ENCODE assay signal across 29 cellular contexts in genomic region chr3:63950698-63951097, GRCh38. TPM values are rescaled to one million over a fixed set of nuclear protein-coding genes. Genes with fewer than 3 reads are reported as not detected.
DNase-seq lines count a peak whose midpoint lies in the region; ATAC-seq and TF ChIP-seq lines count a peak whose summit lies in the region.
"Had no signal": no experiment of that assay in that cellular context is flagged by ENCODE, and none has a peak within 500 bp of the region (broad histone marks: within the 10 kb centered on the region; RNA-seq: fewer than 3 reads in every experiment).

No MANE protein-coding gene starts in this region.

- DNase-seq in CD4-positive, CD25-positive, alpha-beta regulatory T cell, result no peak
- DNase-seq in EH (ENCODE audit: low read depth), result peak; percentile 10
- no peak for DNase-seq in T-cell
- no peak for DNase-seq in naive thymus-derived CD4-positive, alpha-beta T cell
- DNase-seq in retina, result no peak
- DNase-seq in kidney glomerular epithelial cell (lab: John Stamatoyannopoulos, UW), result no peak
- DNase-seq in suprapubic skin (ENCODE audit: low spot score in 2 of 2), result no peak
- DNase-seq: C1 segment of cervical spinal cord; central memory CD4-positive, alpha-beta T cell; dermis blood vessel endothelial cell; left ventricle myocardium inferior; NCI-H1048; NCI-H187; NCI-H2171 treated with DMSO at 0.1 percent for 48 hours; NCI-H510A treated with DMSO at 0.1 percent for 48 hours; NK-92 treated with Interleukin-12 subunit alpha and Interleukin-12 subunit beta, amount 100 ng/mL, for 24 hours; PC-3; right lobe of liver; stimulated activated CD4-positive, alpha-beta T cell treated with anti-CD3 and anti-CD28 coated beads, Interleukin-12 subunit alpha, Interleukin-12 subunit beta, amount 100 ng/mL, for 4 hours; stimulated activated CD4-positive, alpha-beta T cell treated with anti-CD3 and anti-CD28 coated beads, Interleukin-4, amount 100 ng/mL, for 1 hour; stimulated activated naive B cell treated with anti-CD40 and anti-IgM and Interleukin-4, amounts not matched to agents 10 μg/mL and 1 μg/mL and 100 μg/mL, for 72 hours; T1000; testis; uterus; WERI-Rb-1 had no signal

- H3K4me3 Mint-ChIP-seq in CD4-positive, CD25-positive, alpha-beta regulatory T cell, result peak overlapping the region in 1 of 4 donors; percentile 9
- H3K4me3 Mint-ChIP-seq in T-cell, result peak overlapping the region in 1 of 3 donors; percentile 40
- H3K4me3 Mint-ChIP-seq in naive thymus-derived CD4-positive, alpha-beta T cell, result peak overlapping the region in 1 of 10 donors; percentile 76
- H3K4me3 Mint-ChIP-seq: stimulated activated naive B cell treated with anti-CD40 and anti-IgM and Interleukin-4, amounts not matched to agents 10 μg/mL and 1 μg/mL and 100 μg/mL, for 72 hours had no signal

- TF ChIP-seq POLR2A in suprapubic skin (IDR thresholded peaks at IDR 0.05), result no peak

- no peaks in the 10 kb centered on the region for H3K9me3 ChIP-seq in CD4-positive, CD25-positive, alpha-beta regulatory T cell (ENCODE audit: control insufficient read depth in 2 of 2, low read length in 2 of 2)
- H3K9me3 ChIP-seq in naive thymus-derived CD4-positive, alpha-beta T cell (ENCODE audit: control insufficient read depth in 2 of 3, low read length in 3 of 3), result no peaks in the 10 kb centered on the region
- no peaks in the 10 kb centered on the region for H3K9me3 ChIP-seq in suprapubic skin
- H3K9me3 ChIP-seq: left ventricle myocardium inferior, right lobe of liver, testis, uterus had no signal

- peaks cover 19% of the 10 kb centered on the region for H3K36me3 Mint-ChIP-seq in CD4-positive, CD25-positive, alpha-beta regulatory T cell
- peaks cover 27% of the 10 kb centered on the region for H3K36me3 Mint-ChIP-seq in T-cell
- H3K36me3 Mint-ChIP-seq in naive thymus-derived CD4-positive, alpha-beta T cell, result peaks cover 0 to 22% (median 10%) of the 10 kb centered on the region in 5 donors

- TF ChIP-seq EP300 in suprapubic skin (IDR thresholded peaks at IDR 0.05), result no peak

- CTCF ChIA-PET in T-cell (lab: Charles Lee), result interaction anchor here (0.7 to 1.6 kb wide), 6 partner anchors 10 to 43 kb away, joined by 3 to 6 read pairs (median 5); no protein-coding TSS in a partner anchor
- CTCF ChIA-PET in naive thymus-derived CD4-positive, alpha-beta T cell (lab: Charles Lee), result interaction anchor here (0.8 to 1.8 kb wide), 3 partner anchors 11 to 72 kb away, joined by 3 to 4 read pairs (median 3); no protein-coding TSS in a partner anchor

- H3K4me3 ChIP-seq in CD4-positive, CD25-positive, alpha-beta regulatory T cell (ENCODE audit: low read depth, low read length), result peak overlapping the region; percentile 77
- no peak overlapping the region for H3K4me3 ChIP-seq in naive thymus-derived CD4-positive, alpha-beta T cell (ENCODE audit: low read length)
- no peak overlapping the region for H3K4me3 ChIP-seq in suprapubic skin
- H3K4me3 ChIP-seq: left ventricle myocardium inferior, right lobe of liver, testis, uterus had no signal

- intact Hi-C loops in naive thymus-derived CD4-positive, alpha-beta T cell (cut with micrococcal nuclease), result loop anchor here in 1 of 2 donors (1.0 to 2.0 kb wide), 2 partner anchors 10 to 16 kb away; no protein-coding TSS in a partner anchor

- H3K9me3 Mint-ChIP-seq in CD4-positive, CD25-positive, alpha-beta regulatory T cell, result no peaks in the 10 kb centered on the region
- H3K9me3 Mint-ChIP-seq in T-cell, result no peaks in the 10 kb centered on the region
- H3K9me3 Mint-ChIP-seq in naive thymus-derived CD4-positive, alpha-beta T cell, result no peaks in the 10 kb centered on the region
- H3K9me3 Mint-ChIP-seq: stimulated activated naive B cell treated with anti-CD40 and anti-IgM and Interleukin-4, amounts not matched to agents 10 μg/mL and 1 μg/mL and 100 μg/mL, for 72 hours had no signal

- peaks cover 24% of the 10 kb centered on the region for H3K4me1 ChIP-seq in CD4-positive, CD25-positive, alpha-beta regulatory T cell (ENCODE audit: control insufficient read depth, insufficient read depth, low read length, poor library complexity, severe bottlenecking)
- H3K4me1 ChIP-seq in naive thymus-derived CD4-positive, alpha-beta T cell (ENCODE audit: control insufficient read depth in 2 of 2, insufficient read depth in 2 of 2, low read length in 2 of 2), result peaks cover 13 to 28% of the 10 kb centered on the region in 2 donors
- peaks cover 22% of the 10 kb centered on the region for H3K4me1 ChIP-seq in suprapubic skin

- no peak overlapping the region for H3K27ac ChIP-seq in CD4-positive, CD25-positive, alpha-beta regulatory T cell (ENCODE audit: insufficient read depth, low read length, poor library complexity, severe bottlenecking)
- peak overlapping the region; percentile 30 for H3K27ac ChIP-seq in naive thymus-derived CD4-positive, alpha-beta T cell (ENCODE audit: low read depth, low read length)
- no peak overlapping the region for H3K27ac ChIP-seq in suprapubic skin
- H3K27ac ChIP-seq: HL-60, left ventricle myocardium inferior, right lobe of liver, testis, uterus, WERI-Rb-1 had no signal

- TF ChIP-seq CTCF in suprapubic skin (IDR thresholded peaks at IDR 0.05), result no peak

- POLR2A ChIA-PET in T-cell (lab: Charles Lee), result interaction anchor here in 1 of 2 donors (0.9 to 1.3 kb wide), 2 partner anchors 11 to 13 kb away, joined by 3 to 4 read pairs; no protein-coding TSS in a partner anchor
- POLR2A ChIA-PET in naive thymus-derived CD4-positive, alpha-beta T cell (lab: Charles Lee), result interaction anchor here (0.6 to 1.0 kb wide), 2 partner anchors 39 to 74 kb away, joined by 3 to 4 read pairs; partner anchors contain the start of gene SCAANT1

- H3K4me1 Mint-ChIP-seq in CD4-positive, CD25-positive, alpha-beta regulatory T cell, result peaks cover 27 to 67% (median 54%) of the 10 kb centered on the region in 4 donors
- H3K4me1 Mint-ChIP-seq in T-cell, result peaks cover 52 to 63% (median 62%) of the 10 kb centered on the region in 3 donors
- H3K4me1 Mint-ChIP-seq in naive thymus-derived CD4-positive, alpha-beta T cell, result peaks cover 27 to 62% (median 54%) of the 10 kb centered on the region in 7 donors

- H3K27ac Mint-ChIP-seq in CD4-positive, CD25-positive, alpha-beta regulatory T cell, result peak overlapping the region in 2 of 3 donors; percentile 10 to 94
- H3K27ac Mint-ChIP-seq in T-cell, result peak overlapping the region; percentile 74 to 83
- peak overlapping the region in 6 of 9 donors; percentile 8 to 90 (median 67) for H3K27ac Mint-ChIP-seq in naive thymus-derived CD4-positive, alpha-beta T cell

- peaks cover 14% of the 10 kb centered on the region for H3K36me3 ChIP-seq in CD4-positive, CD25-positive, alpha-beta regulatory T cell (ENCODE audit: control insufficient read depth, insufficient read depth, low read length)
- peaks cover 0 to 9% (median 0%) of the 10 kb centered on the region in 3 experiments for H3K36me3 ChIP-seq in naive thymus-derived CD4-positive, alpha-beta T cell (ENCODE audit: control insufficient read depth in 2 of 3, insufficient read depth in 3 of 3, low read length in 3 of 3)
- peaks cover 4% of the 10 kb centered on the region for H3K36me3 ChIP-seq in suprapubic skin
- H3K36me3 ChIP-seq: right lobe of liver, uterus had no signal

- H3K27me3 Mint-ChIP-seq in CD4-positive, CD25-positive, alpha-beta regulatory T cell, result no peaks in the 10 kb centered on the region
- no peaks in the 10 kb centered on the region for H3K27me3 Mint-ChIP-seq in T-cell
- H3K27me3 Mint-ChIP-seq in naive thymus-derived CD4-positive, alpha-beta T cell, result no peaks in the 10 kb centered on the region
- H3K27me3 Mint-ChIP-seq: stimulated activated naive B cell treated with anti-CD40 and anti-IgM and Interleukin-4, amounts not matched to agents 10 μg/mL and 1 μg/mL and 100 μg/mL, for 72 hours had no signal

- H3K27me3 ChIP-seq in CD4-positive, CD25-positive, alpha-beta regulatory T cell (ENCODE audit: control insufficient read depth, insufficient read depth, low read length), result no peaks in the 10 kb centered on the region
- H3K27me3 ChIP-seq in naive thymus-derived CD4-positive, alpha-beta T cell (ENCODE audit: control insufficient read depth in 2 of 2, insufficient read depth in 2 of 2, low read length in 2 of 2), result no peaks in the 10 kb centered on the region
- no peaks in the 10 kb centered on the region for H3K27me3 ChIP-seq in suprapubic skin
- H3K27me3 ChIP-seq: right lobe of liver, testis, uterus had no signal

- ATAC-seq in CD4-positive, CD25-positive, alpha-beta regulatory T cell (ENCODE audit: low read depth in 2 of 2), result no peak
- no peak for ATAC-seq in T-cell (replicated peaks in 1 of 4)
- ATAC-seq in naive thymus-derived CD4-positive, alpha-beta T cell, result no peak
- no peak for ATAC-seq in HG03039 (IDR thresholded peaks at IDR 0.05; ENCODE audit: unreplicated experiment)
- ATAC-seq: PC-3; right lobe of liver; stimulated activated naive B cell treated with anti-CD40 and anti-IgM and Interleukin-4, amounts not matched to agents 10 μg/mL and 1 μg/mL and 100 μg/mL, for 72 hours had no signal

- WGBS in suprapubic skin, result 81% methylated on average over 1 of the region's 1 CpG

RNA-seq across cellular contexts. Expression of gene SCAANT1, which starts 38.5 kb away (rescaled TPM):
- 4.7 TPM for total RNA-seq in CD4-positive, CD25-positive, alpha-beta regulatory T cell
- not detected for polyA plus RNA-seq in CD4-positive, CD25-positive, alpha-beta regulatory T cell
- 1 to 10 TPM in 1 of 5 donors, not detected in 4; 5.7 TPM for total RNA-seq in T-cell
- not detected for total RNA-seq in naive thymus-derived CD4-positive, alpha-beta T cell
- polyA plus RNA-seq in naive thymus-derived CD4-positive, alpha-beta T cell, result not detected
- total RNA-seq in suprapubic skin, result not detected
- total RNA-seq: dermis blood vessel endothelial cell, left ventricle myocardium inferior, PC-3, right lobe of liver, testis, uterus had no signal
- polyA plus RNA-seq: fibroblast of lung, neural cell had no signal
